ENCODE assay signal across 11 cellular contexts in the genomic region with DNA sequence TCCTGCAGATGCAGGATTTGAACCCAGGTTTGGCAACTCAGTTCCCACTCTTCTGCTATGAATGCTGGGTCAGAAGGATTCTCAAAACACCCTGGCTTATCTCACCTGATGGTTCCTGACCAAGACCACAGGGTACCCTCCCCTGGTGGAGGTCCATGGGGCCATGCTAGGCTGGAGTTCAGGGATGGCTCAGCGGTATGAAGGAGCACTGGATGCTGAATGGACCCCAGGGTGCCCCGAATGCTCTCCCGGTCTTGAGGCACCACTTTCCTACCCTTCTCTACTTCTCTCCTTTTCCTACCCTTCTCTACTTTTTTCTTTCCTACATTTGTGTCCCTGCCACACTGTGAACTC. TPM values are rescaled to one million over a fixed set of nuclear protein-coding genes. Genes with fewer than 3 reads are reported as not detected.
DNase-seq lines count a peak whose midpoint lies in the region; ATAC-seq and TF ChIP-seq lines count a peak whose summit lies in the region.
"Had no signal": no experiment of that assay in that cellular context is flagged by ENCODE, and none has a peak within 500 bp of the region (broad histone marks: within the 10 kb centered on the region; RNA-seq: fewer than 3 reads in every experiment).

No MANE protein-coding gene starts in this region.

- TF ChIP-seq CTCF in fibroblast of lung (conservative IDR thresholded peaks at IDR 0.05 in 1 of 2, IDR thresholded peaks at IDR 0.05 in 1 of 2; ENCODE audit: low read depth in 1 of 2, low read length in 2 of 2) (no peak), stomach (IDR thresholded peaks at IDR 0.05) (no peak)

- H3K27me3 ChIP-seq in fibroblast of lung (ENCODE audit: control insufficient read depth, insufficient read depth, low read length) = peaks cover 16% of the 10 kb centered on the region
- peaks cover 0 to 33% (median 12%) of the 10 kb centered on the region in 3 donors for H3K27me3 ChIP-seq in stomach

- no peaks in the 10 kb centered on the region for H4K20me1 ChIP-seq in fibroblast of lung (ENCODE audit: control insufficient read depth, extremely low read depth, insufficient read depth, low read length)

- H3K4me2 ChIP-seq in fibroblast of lung (ENCODE audit: extremely low read depth, insufficient read depth, low read length) = peak overlapping the region; percentile 23

- ATAC-seq in activated T-cell treated with anti-CD3 and anti-CD28 coated beads, Interleukin-2, amount 50 U/mL, for 72 hours (replicated peaks in 1 of 2) = no peak
- ATAC-seq in T-helper 17 cell (no peak), HG02642 (IDR thresholded peaks at IDR 0.05; ENCODE audit: poor library complexity, unreplicated experiment) (no peak)
- ATAC-seq in stimulated activated naive CD8-positive, alpha-beta T cell treated with anti-CD3 and anti-CD28 coated beads, Interleukin-15, amount 100 ng/mL, for 72 hours = no peak
- ATAC-seq: K562 had no signal

- no peaks in the 10 kb centered on the region for H3K36me3 Mint-ChIP-seq in activated T-cell treated with anti-CD3 and anti-CD28 coated beads, Interleukin-2, amount 50 U/mL, for 72 hours (ENCODE audit: insufficient read depth in 2 of 2)
- H3K36me3 Mint-ChIP-seq in T-helper 17 cell (ENCODE audit: low read depth) = no peaks in the 10 kb centered on the region

- H3K4me1 Mint-ChIP-seq in activated T-cell treated with anti-CD3 and anti-CD28 coated beads, Interleukin-2, amount 50 U/mL, for 72 hours (ENCODE audit: low read depth) = peaks cover 5% of the 10 kb centered on the region
- H3K4me1 Mint-ChIP-seq in T-helper 17 cell = peaks cover 4% of the 10 kb centered on the region
- no peaks in the 10 kb centered on the region for H3K4me1 Mint-ChIP-seq in stimulated activated naive CD8-positive, alpha-beta T cell treated with anti-CD3 and anti-CD28 coated beads, Interleukin-15, amount 100 ng/mL, for 72 hours

- peak overlapping the region; percentile 23 to 60 for H3K4me3 Mint-ChIP-seq in activated T-cell treated with anti-CD3 and anti-CD28 coated beads, Interleukin-2, amount 50 U/mL, for 72 hours
- peak overlapping the region; percentile 80 for H3K4me3 Mint-ChIP-seq in T-helper 17 cell
- peak overlapping the region; percentile 19 to 30 for H3K4me3 Mint-ChIP-seq in stimulated activated naive CD8-positive, alpha-beta T cell treated with anti-CD3 and anti-CD28 coated beads, Interleukin-15, amount 100 ng/mL, for 72 hours

- H3K4me3 ChIP-seq in fibroblast of lung (replicated peaks in 1 of 4; ENCODE audit: control extremely low read depth in 1 of 4, insufficient read depth in 1 of 4, low read depth in 3 of 4, low read length in 4 of 4) (no peak overlapping the region), stomach (peak overlapping the region in 1 of 4 donors; percentile 55)
- H3K4me3 ChIP-seq: K562 had no signal

- H3K4me1 ChIP-seq in fibroblast of lung (ENCODE audit: control insufficient read depth, extremely low read depth, insufficient read depth, low read length) (no peaks in the 10 kb centered on the region), stomach (peaks cover 11 to 27% (median 26%) of the 10 kb centered on the region in 4 donors)

- intact Hi-C loops in stomach (cut with DNase I; ENCODE audit: low total_unique reads) = no loop called here

- no peak overlapping the region for H3K27ac Mint-ChIP-seq in activated T-cell treated with anti-CD3 and anti-CD28 coated beads, Interleukin-2, amount 50 U/mL, for 72 hours
- H3K27ac Mint-ChIP-seq in T-helper 17 cell = no peak overlapping the region
- peak overlapping the region in 1 of 2 donors; percentile 72 for H3K27ac Mint-ChIP-seq in stimulated activated naive CD8-positive, alpha-beta T cell treated with anti-CD3 and anti-CD28 coated beads, Interleukin-15, amount 100 ng/mL, for 72 hours

- H3K9ac ChIP-seq in fibroblast of lung (ENCODE audit: insufficient read depth, low read length) = no peak overlapping the region

- no peak overlapping the region for H2AFZ ChIP-seq in fibroblast of lung (ENCODE audit: low read length)

- H3K27ac ChIP-seq in fibroblast of lung (ENCODE audit: insufficient read depth, low read length) = no peak overlapping the region
- H3K27ac ChIP-seq in stomach = no peak overlapping the region

- no peaks in the 10 kb centered on the region for H3K79me2 ChIP-seq in fibroblast of lung (ENCODE audit: control insufficient read depth, insufficient read depth, low read length)

- H3K9me3 ChIP-seq in T-helper 17 cell (ENCODE audit: control insufficient read depth, low read length, poor library complexity, severe bottlenecking) (no peaks in the 10 kb centered on the region), fibroblast of lung (ENCODE audit: control insufficient read depth, insufficient read depth, low read depth, low read length) (no peaks in the 10 kb centered on the region), stomach (no peaks in the 10 kb centered on the region)

- WGBS in stomach, 5 donors = 64 to 83% (median 77%) methylated on average over 3 of the region's 3 CpGs

- no peak for TF ChIP-seq POLR2A in stomach (IDR thresholded peaks at IDR 0.05)

- H3K9me3 Mint-ChIP-seq in activated T-cell treated with anti-CD3 and anti-CD28 coated beads, Interleukin-2, amount 50 U/mL, for 72 hours = no peaks in the 10 kb centered on the region
- H3K9me3 Mint-ChIP-seq in stimulated activated naive CD8-positive, alpha-beta T cell treated with anti-CD3 and anti-CD28 coated beads, Interleukin-15, amount 100 ng/mL, for 72 hours = no peaks in the 10 kb centered on the region

- DNase-seq in activated T-cell treated with anti-CD3 and anti-CD28 coated beads, Interleukin-2, amount 50 U/mL, for 72 hours = no peak
- DNase-seq in activated T-cell treated with anti-CD3 and anti-CD28 coated beads, Interleukin-2, amount 50 U/mL, for 1 hour = no peak
- DNase-seq in T-helper 17 cell = no peak
- DNase-seq in fibroblast of lung (ENCODE audit: low read depth in 2 of 2) = no peak
- DNase-seq in stimulated activated naive CD8-positive, alpha-beta T cell treated with anti-CD3 and anti-CD28 coated beads, Interleukin-15, amount 100 ng/mL, for 72 hours = peak in 1 of 2 donors; percentile 7
- DNase-seq in ureter (ENCODE audit: low spot score) = no peak
- no peak for DNase-seq in stomach
- DNase-seq: GDM1, NCI-H2081 treated with DMSO at 0.1 percent for 48 hours had no signal

- peaks cover 29% of the 10 kb centered on the region for H3K27me3 Mint-ChIP-seq in activated T-cell treated with anti-CD3 and anti-CD28 coated beads, Interleukin-2, amount 50 U/mL, for 72 hours (ENCODE audit: low read depth)
- peaks cover 16% of the 10 kb centered on the region for H3K27me3 Mint-ChIP-seq in T-helper 17 cell
- H3K27me3 Mint-ChIP-seq in stimulated activated naive CD8-positive, alpha-beta T cell treated with anti-CD3 and anti-CD28 coated beads, Interleukin-15, amount 100 ng/mL, for 72 hours = peaks cover 41% of the 10 kb centered on the region

- H3K36me3 ChIP-seq in fibroblast of lung (ENCODE audit: control insufficient read depth, insufficient read depth, low read length) (no peaks in the 10 kb centered on the region), stomach (peaks cover 0 to 6% (median 0%) of the 10 kb centered on the region in 4 donors)

- no peak for TF ChIP-seq EP300 in stomach (IDR thresholded peaks at IDR 0.05)

RNA-seq across cellular contexts. Expression of a gene that starts 9.7 kb away (rescaled TPM):
- total RNA-seq in activated T-cell treated with anti-CD3 and anti-CD28 coated beads, Interleukin-2, amount 50 U/mL, for 72 hours = under 1 TPM in 1 of 2 donors, not detected in 1; 0.30 TPM
- 1 to 10 TPM; 1.1 to 4.0 TPM for total RNA-seq in T-helper 17 cell
- under 0.01 and 0.17 TPM in 2 replicates for total RNA-seq in fibroblast of lung
- polyA plus RNA-seq in fibroblast of lung = 0.02 TPM in 1 of 2 replicates, not detected in the other
- 0.27 TPM in 1 of 2 replicates, not detected in the other for polyA plus RNA-seq in fibroblast of lung (2012)
- 0.89 TPM in 1 of 2 replicates, not detected in the other for polyA minus RNA-seq in fibroblast of lung (ENCODE audit: low replicate concordance)
- 2.6 TPM for total RNA-seq in ureter
- total RNA-seq in stomach = 1 to 10 TPM in 1 of 5 donors, under 1 TPM in 1, not detected in 3; 0.14 to 2.6 TPM
- 1 to 10 TPM in 1 of 3 donors, under 1 TPM in 1, not detected in 1; 0.70 to 1.7 TPM for polyA plus RNA-seq in stomach
- polyA plus RNA-seq: K562 had no signal

RNA-seq across cellular contexts. Expression of a gene that starts 43.8 kb away (rescaled TPM):
- under 1 TPM in 1 of 2 donors, not detected in 1; 0.05 TPM for total RNA-seq in activated T-cell treated with anti-CD3 and anti-CD28 coated beads, Interleukin-2, amount 50 U/mL, for 72 hours
- total RNA-seq in T-helper 17 cell = not detected
- 47.8 and 106 TPM in 2 replicates for total RNA-seq in fibroblast of lung
- 6.6 and 30.5 TPM in 2 replicates for polyA plus RNA-seq in fibroblast of lung
- polyA plus RNA-seq in fibroblast of lung (2012) = 19.4 and 61.0 TPM in 2 replicates
- polyA minus RNA-seq in fibroblast of lung (ENCODE audit: low replicate concordance) = 42.9 and 144 TPM in 2 replicates
- 34.5 TPM for total RNA-seq in ureter
- 100 to 1,000 TPM in 1 of 5 donors, 10 to 100 TPM in 4; 11.0 to 117 (median 15.1) TPM for total RNA-seq in stomach
- polyA plus RNA-seq in stomach = 10 to 100 TPM in 1 of 3 donors, 1 to 10 TPM in 2; 1.5 to 46.3 (median 2.1) TPM

RNA-seq across cellular contexts. Expression of a gene that starts 51.2 kb away (rescaled TPM):
- total RNA-seq in activated T-cell treated with anti-CD3 and anti-CD28 coated beads, Interleukin-2, amount 50 U/mL, for 72 hours = under 1 TPM; 0.79 to 0.93 TPM
- total RNA-seq in T-helper 17 cell (1 to 10 TPM; 1.6 to 4.4 TPM), fibroblast of lung (8.0 and 11.7 TPM in 2 replicates), ureter (17.3 TPM), stomach (1 to 10 TPM in 4 of 5 donors, not detected in 1; 3.5 to 8.7 (median 6.7) TPM)
- polyA plus RNA-seq in fibroblast of lung (3.8 and 11.3 TPM in 2 replicates), stomach (10 to 100 TPM in 1 of 3 donors, 1 to 10 TPM in 2; 3.7 to 13.9 (median 4.2) TPM)
- 4.1 and 10.7 TPM in 2 replicates for polyA plus RNA-seq in fibroblast of lung (2012)
- polyA minus RNA-seq in fibroblast of lung (ENCODE audit: low replicate concordance) = 3.0 and 5.8 TPM in 2 replicates

Comparison
In these comparisons a context has a peak if more than half of its experiments do, and no peak if none do; other contexts are left out.
1. H3K4me3 Mint-ChIP-seq: peak in every context shown above with its lines; median percentile 80 in T-helper 17 cell; 42 in activated T-cell treated with anti-CD3 and anti-CD28 coated beads, Interleukin-2, amount 50 U/mL, for 72 hours; 24 in stimulated activated naive CD8-positive, alpha-beta T cell treated with anti-CD3 and anti-CD28 coated beads, Interleukin-15, amount 100 ng/mL, for 72 hours.
2. RNA of a gene that starts 43.8 kb away (total RNA-seq): 47.8 to 106 TPM in fibroblast of lung, 34.5 TPM in ureter (single experiment) and 11.0 to 117 TPM in stomach; 0.05 TPM in activated T-cell treated with anti-CD3 and anti-CD28 coated beads, Interleukin-2, amount 50 U/mL, for 72 hours and not detected in T-helper 17 cell; every median in the first group is over 10 times any median in the second.